In the genomic region with DNA sequence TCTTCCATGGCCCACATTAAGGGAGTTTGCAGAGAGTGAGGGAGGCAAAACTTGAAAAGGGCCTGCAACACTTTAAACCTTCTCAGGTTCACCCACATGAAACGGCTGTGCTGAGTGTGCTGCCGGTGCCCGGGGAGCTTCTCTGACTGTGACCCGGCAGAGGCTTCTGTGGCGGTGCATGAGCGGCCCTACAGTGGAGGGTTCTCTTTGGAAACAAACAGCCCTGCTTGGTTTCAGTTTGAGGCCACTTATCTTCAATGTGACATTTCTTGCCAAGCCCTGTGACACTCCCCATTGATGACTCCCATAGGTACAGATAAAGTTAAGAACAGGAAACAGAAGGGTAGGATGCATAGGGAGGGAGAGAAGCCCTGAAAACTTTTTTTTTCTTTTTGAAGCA, we compare ENCODE assay signal across 13 cellular contexts. TPM values are rescaled to one million over a fixed set of nuclear protein-coding genes. Genes with fewer than 3 reads are reported as not detected.
DNase-seq lines count a peak whose midpoint lies in the region; ATAC-seq and TF ChIP-seq lines count a peak whose summit lies in the region.
"Had no signal": no experiment of that assay in that cellular context is flagged by ENCODE, and none has a peak within 500 bp of the region (broad histone marks: within the 10 kb centered on the region; RNA-seq: fewer than 3 reads in every experiment).

No MANE protein-coding gene starts in this region.

- H3K4me3 ChIP-seq in breast epithelium (no peak overlapping the region), mucosa of descending colon (no peak overlapping the region)
- H3K4me3 ChIP-seq: coronary artery, SK-N-MC, skin epidermis had no signal

- POLR2A ChIA-PET in MCF 10A (lab: Yijun Ruan, JAX) = no interaction called here

- no peak for TF ChIP-seq CTCF in MCF 10A (IDR thresholded peaks at IDR 0.05; ENCODE audit: unreplicated experiment)
- no peak for TF ChIP-seq CTCF in breast epithelium (IDR thresholded peaks at IDR 0.05)
- no peak for TF ChIP-seq CTCF in mucosa of descending colon (IDR thresholded peaks at IDR 0.05)
- TF ChIP-seq CTCF in chondrocyte (IDR thresholded peaks at IDR 0.05) = no peak

- ATAC-seq in mucosa of descending colon (peak; percentile 61), left lobe of liver (no peak), HG03460 (IDR thresholded peaks at IDR 0.05; ENCODE audit: unreplicated experiment) (no peak)

- H3K27ac ChIP-seq in breast epithelium = no peak overlapping the region
- H3K27ac ChIP-seq: coronary artery, SK-N-MC had no signal

- TSS peak; percentile 49 for BruUV-seq in MCF 10A (replicated peaks; lab: Mats Ljungman, UMichigan)

- intact Hi-C loops in MCF 10A (cut with micrococcal nuclease) (no loop called here), breast epithelium (cut with DNase I; ENCODE audit: low total_unique reads) (no loop called here), mucosa of descending colon (cut with DNase I, micrococcal nuclease) (no loop called here)

- H3K36me3 ChIP-seq in breast epithelium (no peaks in the 10 kb centered on the region), mucosa of descending colon (ENCODE audit: low read depth) (no peaks in the 10 kb centered on the region)

- peaks cover 0 to 3% of the 10 kb centered on the region in 2 donors for H3K4me1 ChIP-seq in breast epithelium
- no peaks in the 10 kb centered on the region for H3K4me1 ChIP-seq in mucosa of descending colon (ENCODE audit: low read depth)

- H3K4me1 Mint-ChIP-seq in MCF 10A (ENCODE audit: insufficient read depth, unreplicated experiment) (no peaks in the 10 kb centered on the region), chondrocyte (ENCODE audit: low read depth) (no peaks in the 10 kb centered on the region)

- DNase-seq in MCF 10A (ENCODE audit: unreplicated experiment) (no peak), breast epithelium (ENCODE audit: low spot score in 2 of 2) (no peak), mucosa of descending colon (no peak), DMS 273 (lab: John Stamatoyannopoulos, UW; ENCODE audit: unreplicated experiment) (no peak), left lobe of liver (ENCODE audit: low spot score) (no peak), chondrocyte (ENCODE audit: low spot score) (no peak)
- peak; percentile 70 for DNase-seq in activated effector memory CD4-positive, alpha-beta T cell treated with anti-CD3 and anti-CD28 coated beads, Interleukin-2, amount 50 U/mL, for 16 hours
- DNase-seq: DMS79 treated with DMSO at 0.1 percent for 48 hours, NCI-H1048 had no signal

- H3K36me3 Mint-ChIP-seq in MCF 10A (ENCODE audit: insufficient read depth, unreplicated experiment) = peaks cover 57% of the 10 kb centered on the region
- H3K36me3 Mint-ChIP-seq in chondrocyte (ENCODE audit: low read depth) = peaks cover 34% of the 10 kb centered on the region

- H3K4me3 Mint-ChIP-seq in MCF 10A (ENCODE audit: unreplicated experiment) (no peak overlapping the region), chondrocyte (ENCODE audit: unreplicated experiment) (no peak overlapping the region)

- H3K9me3 Mint-ChIP-seq in MCF 10A (ENCODE audit: unreplicated experiment) (no peaks in the 10 kb centered on the region), chondrocyte (ENCODE audit: low read depth) (no peaks in the 10 kb centered on the region)

- H3K27me3 Mint-ChIP-seq in MCF 10A (ENCODE audit: insufficient read depth, unreplicated experiment) (no peaks in the 10 kb centered on the region), chondrocyte (ENCODE audit: low read depth) (no peaks in the 10 kb centered on the region)

- TF ChIP-seq POLR2A in breast epithelium (IDR thresholded peaks at IDR 0.05) = no peak

- no peaks in the 10 kb centered on the region for H3K27me3 ChIP-seq in breast epithelium

- H3K27ac Mint-ChIP-seq in MCF 10A (ENCODE audit: low read depth, unreplicated experiment) (no peak overlapping the region), chondrocyte (ENCODE audit: unreplicated experiment) (no peak overlapping the region)

- no peaks in the 10 kb centered on the region for H3K9me3 ChIP-seq in breast epithelium
- H3K9me3 ChIP-seq in mucosa of descending colon = no peaks in the 10 kb centered on the region

- CTCF ChIA-PET in MCF 10A (lab: Yijun Ruan, JAX) = interaction anchor here (1.0 kb wide), 1 partner anchor 30 kb away, joined by 3 read pairs; no protein-coding TSS in a partner anchor

RNA-seq across cellular contexts. Expression of a gene that starts 31.8 kb away (rescaled TPM):
- 16.0 and 16.7 TPM in 2 replicates for total RNA-seq in MCF 10A (2022)
- total RNA-seq in breast epithelium = 100 to 1,000 TPM in 1 of 3 donors, 10 to 100 TPM in 2; 33.8 to 104 (median 55.4) TPM
- total RNA-seq in mucosa of descending colon = 10 to 100 TPM; 50.1 to 86.0 (median 55.1) TPM
- total RNA-seq in left lobe of liver = 26.0 TPM
- 64.6 to 72.6 TPM (median 68.7 TPM) in 3 replicates for total RNA-seq in chondrocyte

RNA-seq across cellular contexts. Expression of a gene that starts 56.8 kb away (rescaled TPM):
- total RNA-seq in MCF 10A (2022) (not detected in 2 replicates), breast epithelium (not detected), mucosa of descending colon (under 1 TPM in 1 of 3 donors, not detected in 2; 0.67 TPM), left lobe of liver (not detected), chondrocyte (not detected in 3 replicates)
